16 cellular contexts compared by ENCODE assay signal in the genomic region with DNA sequence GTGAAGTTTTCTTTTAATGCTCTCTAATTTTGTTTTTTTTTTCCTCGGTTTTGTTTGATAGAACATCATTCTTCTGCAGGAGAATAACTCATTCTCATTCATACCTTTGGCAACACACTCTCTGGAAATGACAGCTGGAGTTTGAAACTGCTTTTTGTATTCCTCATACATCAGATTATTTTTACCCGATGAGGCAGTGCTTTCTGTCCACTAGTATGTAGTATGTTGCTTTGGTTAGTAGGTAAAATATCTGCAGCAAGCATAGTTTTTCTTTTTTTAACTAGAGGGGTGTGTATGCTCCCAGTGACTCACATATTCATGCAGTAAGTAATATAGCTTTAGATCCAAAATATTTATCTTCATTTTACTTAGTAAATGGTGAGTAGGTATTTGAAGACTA.
"Had no signal": no experiment of that assay in that cellular context is flagged by ENCODE, and none has a peak within 500 bp of the region (broad histone marks: within the 10 kb centered on the region; RNA-seq: fewer than 3 reads in every experiment).

No MANE protein-coding gene starts in this region.

- H3K9me3 Mint-ChIP-seq: activated CD4-positive, alpha-beta memory T cell treated with anti-CD3 and anti-CD28 coated beads, Interleukin-2, amount 10 ng/mL, durations not matched to agents 7 days and 5 days; central memory CD8-positive, alpha-beta T cell; dendritic cell treated with granulocyte-macrophage colony-stimulating factor and Interleukin-4, amounts not matched to agents 40 ng/mL and 50 ng/mL, for 4 days; neural crest cell had no signal

- H3K27me3 Mint-ChIP-seq: activated CD4-positive, alpha-beta memory T cell treated with anti-CD3 and anti-CD28 coated beads, Interleukin-2, amount 10 ng/mL, durations not matched to agents 7 days and 5 days; dendritic cell treated with granulocyte-macrophage colony-stimulating factor and Interleukin-4, amounts not matched to agents 40 ng/mL and 50 ng/mL, for 4 days had no signal

- H3K4me3 Mint-ChIP-seq: activated CD4-positive, alpha-beta memory T cell treated with anti-CD3 and anti-CD28 coated beads, Interleukin-2, amount 10 ng/mL, durations not matched to agents 7 days and 5 days; central memory CD8-positive, alpha-beta T cell; dendritic cell treated with granulocyte-macrophage colony-stimulating factor and Interleukin-4, amounts not matched to agents 40 ng/mL and 50 ng/mL, for 4 days had no signal

- DNase-seq: activated CD4-positive, alpha-beta memory T cell treated with anti-CD3 and anti-CD28 coated beads, Interleukin-2, amount 10 ng/mL, durations not matched to agents 7 days and 5 days; activated CD8-positive, alpha-beta memory T cell treated with anti-CD3 and anti-CD28 coated beads, Interleukin-2, amount 50 U/mL, for 48 hours; activated effector memory CD4-positive, alpha-beta T cell treated with anti-CD3 and anti-CD28 coated beads, Interleukin-2, amount 50 U/mL, for 16 hours; kidney; left ventricle myocardium inferior; mesenchymal stem cell; ovary; stimulated activated CD4-positive, alpha-beta T cell treated with anti-CD3 and anti-CD28 coated beads, Interleukin-2, amount 100 ng/mL, for 48 hours; stimulated activated naive CD4-positive, alpha-beta T cell treated with Interleukin-2 at 50 U/mL for 16 hours had no signal

- H3K36me3 ChIP-seq: left ventricle myocardium inferior, ovary, thoracic aorta, vagina had no signal

- H3K4me3 ChIP-seq: hepatocyte, left ventricle myocardium inferior, ovary, thoracic aorta, vagina had no signal

- ATAC-seq: activated CD4-positive, CD25-positive, alpha-beta regulatory T cell treated with anti-CD3 and anti-CD28 coated beads, Interleukin-2, amount 50 U/mL, for 24 hours had no signal

- H3K27ac Mint-ChIP-seq: activated CD4-positive, alpha-beta memory T cell treated with anti-CD3 and anti-CD28 coated beads, Interleukin-2, amount 10 ng/mL, durations not matched to agents 7 days and 5 days; dendritic cell treated with granulocyte-macrophage colony-stimulating factor and Interleukin-4, amounts not matched to agents 40 ng/mL and 50 ng/mL, for 4 days had no signal

- H3K27me3 ChIP-seq: hepatocyte, ovary, vagina had no signal

- H3K9me3 ChIP-seq: left ventricle myocardium inferior, ovary, thoracic aorta, vagina had no signal

- H3K27ac ChIP-seq: hepatocyte, left ventricle myocardium inferior, ovary, thoracic aorta, vagina had no signal
